ENCODE assay signal across 13 cellular contexts in the genomic region with DNA sequence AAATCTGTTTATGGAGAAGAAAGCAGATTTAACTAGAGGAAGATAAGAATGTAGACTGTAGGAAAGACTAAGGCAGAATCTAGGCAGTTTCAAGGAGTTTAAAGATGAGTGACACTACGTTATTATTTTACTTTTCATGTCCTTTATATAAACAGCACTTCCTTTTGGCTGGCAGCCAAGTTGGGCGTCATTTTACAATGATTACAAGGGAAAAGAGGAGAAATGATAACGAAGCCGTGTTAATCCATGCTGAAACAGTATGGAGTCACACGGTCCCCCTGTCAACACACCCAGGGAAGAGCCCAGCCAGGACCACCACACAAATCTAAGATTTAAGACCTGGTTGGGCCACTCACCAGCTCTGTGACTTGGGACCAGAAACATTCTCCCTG.
DNase-seq lines count a peak whose midpoint lies in the region.
"Had no signal": no experiment of that assay in that cellular context is flagged by ENCODE, and none has a peak within 500 bp of the region (broad histone marks: within the 10 kb centered on the region; RNA-seq: fewer than 3 reads in every experiment).

No MANE protein-coding gene starts in this region.

- no peak overlapping the region for H3K4me3 Mint-ChIP-seq in activated CD4-positive, alpha-beta T cell treated with anti-CD3 and anti-CD28 coated beads, Interleukin-2, amount 10 ng/mL, durations not matched to agents 7 days and 5 days
- H3K4me3 Mint-ChIP-seq: activated naive CD4-positive, alpha-beta T cell treated with anti-CD3 and anti-CD28 coated beads, Interleukin-2, amount 10 ng/mL, durations not matched to agents 7 days and 5 days; CD8-positive, alpha-beta memory T cell had no signal

- no peaks in the 10 kb centered on the region for H3K36me3 Mint-ChIP-seq in activated CD4-positive, alpha-beta T cell treated with anti-CD3 and anti-CD28 coated beads, Interleukin-2, amount 10 ng/mL, durations not matched to agents 7 days and 5 days (ENCODE audit: low read depth)
- H3K36me3 Mint-ChIP-seq: activated naive CD4-positive, alpha-beta T cell treated with anti-CD3 and anti-CD28 coated beads, Interleukin-2, amount 10 ng/mL, durations not matched to agents 7 days and 5 days had no signal

- H3K4me1 Mint-ChIP-seq in activated CD4-positive, alpha-beta T cell treated with anti-CD3 and anti-CD28 coated beads, Interleukin-2, amount 10 ng/mL, durations not matched to agents 7 days and 5 days = no peaks in the 10 kb centered on the region
- H3K4me1 Mint-ChIP-seq: activated naive CD4-positive, alpha-beta T cell treated with anti-CD3 and anti-CD28 coated beads, Interleukin-2, amount 10 ng/mL, durations not matched to agents 7 days and 5 days had no signal

- CTCF ChIA-PET in activated CD4-positive, alpha-beta T cell treated with anti-CD3 and anti-CD28 coated beads, Interleukin-2, amount 10 ng/mL, durations not matched to agents 7 days and 5 days (lab: Charles Lee) = no interaction called here

- H3K27ac Mint-ChIP-seq in activated CD4-positive, alpha-beta T cell treated with anti-CD3 and anti-CD28 coated beads, Interleukin-2, amount 10 ng/mL, durations not matched to agents 7 days and 5 days = no peak overlapping the region
- H3K27ac Mint-ChIP-seq: activated naive CD4-positive, alpha-beta T cell treated with anti-CD3 and anti-CD28 coated beads, Interleukin-2, amount 10 ng/mL, durations not matched to agents 7 days and 5 days; CD8-positive, alpha-beta memory T cell had no signal

- peaks cover 19% of the 10 kb centered on the region for H3K27me3 Mint-ChIP-seq in activated CD4-positive, alpha-beta T cell treated with anti-CD3 and anti-CD28 coated beads, Interleukin-2, amount 10 ng/mL, durations not matched to agents 7 days and 5 days

- POLR2A ChIA-PET in activated CD4-positive, alpha-beta T cell treated with anti-CD3 and anti-CD28 coated beads, Interleukin-2, amount 10 ng/mL, durations not matched to agents 7 days and 5 days (lab: Charles Lee) = no interaction called here

- H3K9me3 Mint-ChIP-seq in activated CD4-positive, alpha-beta T cell treated with anti-CD3 and anti-CD28 coated beads, Interleukin-2, amount 10 ng/mL, durations not matched to agents 7 days and 5 days = no peaks in the 10 kb centered on the region
- H3K9me3 Mint-ChIP-seq: activated naive CD4-positive, alpha-beta T cell treated with anti-CD3 and anti-CD28 coated beads, Interleukin-2, amount 10 ng/mL, durations not matched to agents 7 days and 5 days had no signal

- DNase-seq in NCI-H1417 (lab: John Stamatoyannopoulos, UW) (peak; percentile 17 to 74 (median 37)), NCI-H1417 treated with DMSO at 0.1 percent for 48 hours (lab: John Stamatoyannopoulos, UW) (no peak), NCI-H2171 treated with DMSO at 0.1 percent for 48 hours (lab: John Stamatoyannopoulos, UW) (peak; percentile 75), dermis blood vessel endothelial cell (peak; percentile 30), renal cortical epithelial cell (ENCODE audit: low read depth) (peak; percentile 22), COR-L47 (lab: John Stamatoyannopoulos, UW) (no peak), C1 segment of cervical spinal cord (lab: John Stamatoyannopoulos, UW) (no peak)
- DNase-seq in activated CD4-positive, alpha-beta T cell treated with anti-CD3 and anti-CD28 coated beads, Interleukin-2, amount 10 ng/mL, durations not matched to agents 7 days and 5 days = no peak
- DNase-seq: activated CD4-positive, CD25-positive, alpha-beta regulatory T cell; activated naive CD4-positive, alpha-beta T cell treated with anti-CD3 and anti-CD28 coated beads, Interleukin-2, amount 10 ng/mL, durations not matched to agents 7 days and 5 days; CD8-positive, alpha-beta memory T cell; left cardiac atrium; NCI-H1694 had no signal

Comparison
In these comparisons a context has a peak if more than half of its experiments do, and no peak if none do; other contexts are left out.
1. DNase-seq: peak in NCI-H1417 (3 of 3), NCI-H2171 treated with DMSO at 0.1 percent for 48 hours (single experiment), dermis blood vessel endothelial cell (single experiment) and renal cortical epithelial cell (single experiment); none in NCI-H1417 treated with DMSO at 0.1 percent for 48 hours (single experiment), activated CD4-positive, alpha-beta T cell treated with anti-CD3 and anti-CD28 coated beads, Interleukin-2, amount 10 ng/mL, durations not matched to agents 7 days and 5 days (single experiment), COR-L47 (single experiment) and C1 segment of cervical spinal cord (0 of 14).